In genomic region chr2:48183276-48183675, GRCh38 we compare ENCODE assay signal across 1 cellular context.
TF ChIP-seq lines count a peak whose summit lies in the region.

No MANE protein-coding gene starts in this region.

TF ChIP-seq in HepG2, 621 proteins besides CTCF, POLR2A, EP300 and RAD21 (continued from another document):
- TF ChIP-seq, protein P1, sequence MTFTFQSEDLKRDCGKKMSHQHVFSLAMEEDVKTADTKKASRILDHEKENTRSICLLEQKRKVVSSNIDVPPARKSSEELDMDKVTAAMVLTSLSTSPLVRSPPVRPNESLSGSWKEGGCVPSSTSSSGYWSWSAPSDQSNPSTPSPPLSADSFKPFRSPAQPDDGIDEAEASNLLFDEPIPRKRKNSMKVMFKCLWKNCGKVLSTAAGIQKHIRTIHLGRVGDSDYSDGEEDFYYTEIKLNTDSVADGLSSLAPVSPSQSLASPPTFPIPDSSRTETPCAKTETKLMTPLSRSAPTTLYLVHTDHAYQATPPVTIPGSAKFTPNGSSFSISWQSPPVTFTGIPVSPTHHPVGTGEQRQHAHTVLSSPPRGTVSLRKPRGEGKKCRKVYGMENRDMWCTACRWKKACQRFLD (CRISPR knock-in tag; IDR thresholded peaks at IDR 0.05; ENCODE audit: borderline replicate concordance): no peak
- TF ChIP-seq ZNF260 (CRISPR knock-in tag; IDR thresholded peaks at IDR 0.05; ENCODE audit: borderline replicate concordance, low read depth) (no peak), ZNF20 (CRISPR knock-in tag; IDR thresholded peaks at IDR 0.05) (no peak), TEAD3 (CRISPR knock-in tag; optimal IDR thresholded peaks at IDR 0.05; ENCODE audit: borderline replicate concordance) (no peak), ZBTB7A (CRISPR knock-in tag; IDR thresholded peaks at IDR 0.05) (no peak), ZNF24 (IDR thresholded peaks at IDR 0.05) (0 out of 2 replicates have a peak, but pooled peaks have one; percentile 66), SP2 (CRISPR knock-in tag; IDR thresholded peaks at IDR 0.05) (no peak), SRSF1 (optimal IDR thresholded peaks at IDR 0.05; ENCODE audit: low read depth, low read length) (no peak), ZKSCAN1 (IDR thresholded peaks at IDR 0.05; ENCODE audit: low read length) (peak; percentile 50; the same call in 1 of the 2 replicates)
- TF ChIP-seq, protein P2, sequence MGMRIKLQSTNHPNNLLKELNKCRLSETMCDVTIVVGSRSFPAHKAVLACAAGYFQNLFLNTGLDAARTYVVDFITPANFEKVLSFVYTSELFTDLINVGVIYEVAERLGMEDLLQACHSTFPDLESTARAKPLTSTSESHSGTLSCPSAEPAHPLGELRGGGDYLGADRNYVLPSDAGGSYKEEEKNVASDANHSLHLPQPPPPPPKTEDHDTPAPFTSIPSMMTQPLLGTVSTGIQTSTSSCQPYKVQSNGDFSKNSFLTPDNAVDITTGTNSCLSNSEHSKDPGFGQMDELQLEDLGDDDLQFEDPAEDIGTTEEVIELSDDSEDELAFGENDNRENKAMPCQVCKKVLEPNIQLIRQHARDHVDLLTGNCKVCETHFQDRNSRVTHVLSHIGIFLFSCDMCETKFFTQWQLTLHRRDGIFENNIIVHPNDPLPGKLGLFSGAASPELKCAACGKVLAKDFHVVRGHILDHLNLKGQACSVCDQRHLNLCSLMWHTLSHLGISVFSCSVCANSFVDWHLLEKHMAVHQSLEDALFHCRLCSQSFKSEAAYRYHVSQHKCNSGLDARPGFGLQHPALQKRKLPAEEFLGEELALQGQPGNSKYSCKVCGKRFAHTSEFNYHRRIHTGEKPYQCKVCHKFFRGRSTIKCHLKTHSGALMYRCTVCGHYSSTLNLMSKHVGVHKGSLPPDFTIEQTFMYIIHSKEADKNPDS (CRISPR knock-in tag; IDR thresholded peaks at IDR 0.05): no peak
TF ChIP-seq in HepG2: peak in this region for 2.
